In genomic region chr1:232389744-232390143, GRCh38 we compare ENCODE assay signal across 6 cellular contexts.
"Had no signal": no experiment of that assay in that cellular context is flagged by ENCODE, and none has a peak within 500 bp of the region (broad histone marks: within the 10 kb centered on the region; RNA-seq: fewer than 3 reads in every experiment).

No MANE protein-coding gene starts in this region.

- FAIRE-seq: HepG2, HTR-8/SVneo, K562 had no signal

- H3K27ac ChIP-seq: HL-60 had no signal

- DNase-seq: IMR-90, KBM-7 had no signal

- H3K4me3 ChIP-seq: K562 had no signal

- ATAC-seq: HepG2, K562 had no signal
